ENCODE assay signal across 12 cellular contexts in the genomic region with DNA sequence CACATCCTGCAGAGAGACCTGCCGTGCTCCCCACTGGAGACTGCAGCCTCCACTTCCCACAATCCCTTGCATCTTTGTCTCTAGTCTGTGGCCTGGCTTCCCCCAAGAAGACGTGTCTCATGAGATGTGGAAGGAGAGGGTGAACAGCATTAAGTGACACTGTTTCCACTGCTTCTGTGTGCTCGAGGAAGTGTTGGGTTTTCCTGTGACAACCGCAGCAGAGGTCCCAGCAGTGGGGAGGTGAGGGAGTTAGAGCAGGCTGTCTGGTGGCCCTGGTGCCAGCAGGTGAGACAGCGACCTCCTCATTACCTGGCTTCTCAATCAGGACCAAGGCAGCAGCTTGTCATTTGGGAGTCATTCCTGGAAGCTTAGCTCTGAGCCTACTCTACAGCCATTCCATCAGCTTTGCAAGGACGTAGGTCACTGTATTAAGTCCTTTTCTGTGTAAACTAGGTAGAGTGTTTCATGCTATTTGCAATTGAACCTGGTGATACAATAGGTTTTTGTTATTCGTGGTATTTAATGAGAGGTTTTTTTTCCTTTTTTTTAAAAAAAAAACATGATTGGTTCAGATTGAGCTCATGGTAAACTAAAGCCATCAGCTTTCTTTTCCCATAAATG.
DNase-seq lines count a peak whose midpoint lies in the region; ATAC-seq, FAIRE-seq and TF ChIP-seq lines count a peak whose summit lies in the region.
"Had no signal": no experiment of that assay in that cellular context is flagged by ENCODE, and none has a peak within 500 bp of the region (broad histone marks: within the 10 kb centered on the region; RNA-seq: fewer than 3 reads in every experiment).

No MANE protein-coding gene starts in this region.

- no peak for TF ChIP-seq RAD21 in H1 (IDR thresholded peaks at IDR 0.05 in 1 of 2, conservative IDR thresholded peaks at IDR 0.05 in 1 of 2; ENCODE audit: low read depth in 2 of 2, low read length in 2 of 2)

- no peaks in the 10 kb centered on the region for H3K23me2 ChIP-seq in H1 (ENCODE audit: low read depth, low read length)

- H4K5ac ChIP-seq in H1 (ENCODE audit: insufficient read length, low read depth, low read length): no peak overlapping the region

- no peaks in the 10 kb centered on the region for H4K20me1 ChIP-seq in H1 (replicated peaks in 1 of 2; ENCODE audit: control insufficient read depth in 1 of 2, insufficient read depth in 2 of 2, low read length in 2 of 2)

- no peak overlapping the region for H3K4me3 Mint-ChIP-seq in activated CD4-positive, alpha-beta memory T cell treated with anti-CD3 and anti-CD28 coated beads for 36 hours
- no peak overlapping the region for H3K4me3 Mint-ChIP-seq in HFFc6

- FAIRE-seq in H1 (lab: Jason Lieb, UNC): peak; percentile 42
- FAIRE-seq: endothelial cell of umbilical vein had no signal

- ATAC-seq in HG02588 (IDR thresholded peaks at IDR 0.05; ENCODE audit: unreplicated experiment): no peak
- no peak for ATAC-seq in HG03135 (IDR thresholded peaks at IDR 0.05; ENCODE audit: unreplicated experiment)

- POLR2A ChIA-PET in activated CD4-positive, alpha-beta memory T cell treated with anti-CD3 and anti-CD28 coated beads for 36 hours (lab: Charles Lee): no interaction called here
- POLR2A ChIA-PET in H1 (lab: Charles Lee; ENCODE audit: partially characterized antibody): no interaction called here

- no peak for TF ChIP-seq POLR2A in H1 (IDR thresholded peaks at IDR 0.05; ENCODE audit: control extremely low read depth in 1 of 2, low read depth in 2 of 2, low read length in 2 of 2)

- no peak overlapping the region for H3K23ac ChIP-seq in H1 (ENCODE audit: insufficient read length)

- no peaks in the 10 kb centered on the region for H3K27me3 ChIP-seq in H1 (replicated peaks in 1 of 4; ENCODE audit: control insufficient read depth in 3 of 4, extremely low read depth in 1 of 4, insufficient read depth in 3 of 4, low read length in 3 of 4)
- H3K27me3 ChIP-seq: heart right ventricle had no signal

- H2AK5ac ChIP-seq in H1 (ENCODE audit: low read depth, low read length): no peak overlapping the region

- CTCF ChIA-PET in activated CD4-positive, alpha-beta memory T cell treated with anti-CD3 and anti-CD28 coated beads for 36 hours (lab: Charles Lee): interaction anchor here (0.9 to 1.8 kb wide), 2 partner anchors 65 to 355 kb away, joined by 3 to 5 read pairs; no protein-coding TSS in a partner anchor
- CTCF ChIA-PET in H1 (lab: Charles Lee; ENCODE audit: partially characterized antibody): interaction anchor here (0.6 to 1.1 kb wide), 8 partner anchors 10 to 422 kb away, joined by 3 to 12 read pairs (median 4); no protein-coding TSS in a partner anchor

- no peak overlapping the region for H3K27ac ChIP-seq in H1 (ENCODE audit: low read depth, low read length)

- no peak overlapping the region for H3K14ac ChIP-seq in H1 (ENCODE audit: insufficient read length)

- no peak overlapping the region for H3K56ac ChIP-seq in H1 (replicated peaks; ENCODE audit: insufficient read length, low read depth, low read length)

- H2BK12ac ChIP-seq in H1 (ENCODE audit: low read depth, low read length): peak overlapping the region; percentile 45; the same call in 1 of the 2 replicates

- no peaks in the 10 kb centered on the region for H3K79me2 ChIP-seq in H1 (ENCODE audit: control insufficient read depth in 1 of 2, insufficient read depth in 2 of 2, low read length in 2 of 2)

- no peak overlapping the region for H4K8ac ChIP-seq in H1 (ENCODE audit: extremely low read depth, insufficient read depth, low read length)

- H3K79me1 ChIP-seq in H1 (ENCODE audit: low read depth, low read length): no peaks in the 10 kb centered on the region

- H3K4me1 ChIP-seq in H1 (replicated peaks in 1 of 4; ENCODE audit: control insufficient read depth in 3 of 4, insufficient read depth in 4 of 4, low read length in 3 of 4): peaks cover 4 to 13% (median 8%) of the 10 kb centered on the region in 4 experiments; a peak in 5 of 7 replicates

- H3K4me3 ChIP-seq in H1 (ENCODE audit: extremely low read depth in 1 of 4, insufficient read depth in 2 of 4, low read depth in 3 of 4, low read length in 4 of 4): no peak overlapping the region
- H3K4me3 ChIP-seq: heart right ventricle had no signal

- no peak overlapping the region for H3K18ac ChIP-seq in H1 (ENCODE audit: extremely low read depth, low read length)

- H3K36me3 ChIP-seq in H1 (ENCODE audit: control insufficient read depth in 2 of 4, insufficient read depth in 4 of 4, low read length in 3 of 4): no peaks in the 10 kb centered on the region
- H3K36me3 ChIP-seq: heart right ventricle had no signal

- no peak overlapping the region; the same call in 1 of the 2 replicates for H2BK20ac ChIP-seq in H1 (ENCODE audit: low read length)

- peaks cover 4% of the 10 kb centered on the region for H3K9me3 Mint-ChIP-seq in activated CD4-positive, alpha-beta memory T cell treated with anti-CD3 and anti-CD28 coated beads for 36 hours
- peaks cover 40% of the 10 kb centered on the region for H3K9me3 Mint-ChIP-seq in HFFc6

- H2BK5ac ChIP-seq in H1 (ENCODE audit: low read depth, low read length): no peak overlapping the region

- peaks cover 20% of the 10 kb centered on the region for H3K4me1 Mint-ChIP-seq in activated CD4-positive, alpha-beta memory T cell treated with anti-CD3 and anti-CD28 coated beads for 36 hours (ENCODE audit: low read depth)
- H3K4me1 Mint-ChIP-seq in HFFc6 (ENCODE audit: low read depth): no peaks in the 10 kb centered on the region

- H3K9me3 ChIP-seq in H1 (ENCODE audit: insufficient read depth in 2 of 2, low read depth in 1 of 2, low read length in 1 of 2): peaks cover 0 to 3% of the 10 kb centered on the region in 2 experiments; a peak in 1 of 4 replicates

- no peak overlapping the region for H2AFZ ChIP-seq in H1 (ENCODE audit: low read length)

- 70% methylated on average over 6 of the region's 7 CpGs; no CpG with 5 or more reads in 1 of the 2 experiments for WGBS in H1 (ENCODE audit: extremely low coverage in 1 of 2, insufficient coverage in 1 of 2, insufficient read length in 1 of 2, insufficient replicate concordance in 2 of 2, low coverage in 1 of 2, low lambda C conversion rate in 2 of 2, missing lambda C conversion rate in 1 of 2), 2 experiments

- no peak for TF ChIP-seq EP300 in H1 (IDR thresholded peaks at IDR 0.05; ENCODE audit: borderline replicate concordance in 1 of 2, low read depth in 2 of 2, low read length in 2 of 2)

- no peak overlapping the region for H2BK120ac ChIP-seq in H1 (replicated peaks; ENCODE audit: low read depth, low read length)

- peaks cover 1% of the 10 kb centered on the region for H3K27me3 Mint-ChIP-seq in activated CD4-positive, alpha-beta memory T cell treated with anti-CD3 and anti-CD28 coated beads for 36 hours
- H3K27me3 Mint-ChIP-seq in HFFc6 (ENCODE audit: insufficient read depth): no peaks in the 10 kb centered on the region

- H4K91ac ChIP-seq in H1 (replicated peaks; ENCODE audit: insufficient read length, low read length): no peak overlapping the region

- intact Hi-C loops in activated CD4-positive, alpha-beta memory T cell treated with anti-CD3 and anti-CD28 coated beads for 36 hours (cut with micrococcal nuclease): loop anchor here (10.0 kb wide), 1 partner anchor 118 kb away; no protein-coding TSS in a partner anchor

- H3K36me3 Mint-ChIP-seq in activated CD4-positive, alpha-beta memory T cell treated with anti-CD3 and anti-CD28 coated beads for 36 hours: no peaks in the 10 kb centered on the region
- H3K36me3 Mint-ChIP-seq in HFFc6 (ENCODE audit: low read depth): no peaks in the 10 kb centered on the region; the same call in 1 of the 2 replicates

- no peak overlapping the region for H3K27ac Mint-ChIP-seq in activated CD4-positive, alpha-beta memory T cell treated with anti-CD3 and anti-CD28 coated beads for 36 hours
- H3K27ac Mint-ChIP-seq in HFFc6: no peak overlapping the region

- H3K4ac ChIP-seq in H1 (replicated peaks; ENCODE audit: insufficient read length, low read depth, low read length): no peak overlapping the region

- peak overlapping the region in 1 of 2 experiments; percentile 45; a peak in 2 of 4 replicates for H3K4me2 ChIP-seq in H1 (ENCODE audit: insufficient read depth in 1 of 2, low read depth in 2 of 2, low read length in 2 of 2)

- DNase-seq in activated gamma-delta T cell treated with Interleukin-2 at 50 U/mL for 16 hours (peak; percentile 62), activated gamma-delta T cell (lab: John Stamatoyannopoulos, UW) (no peak), H1 (ENCODE audit: low read depth in 1 of 2, low spot score in 2 of 2) (no peak), HFFc6 (no peak)
- DNase-seq in activated CD4-positive, alpha-beta memory T cell treated with anti-CD3 and anti-CD28 coated beads for 36 hours: peak; percentile 36
- peak; percentile 14 to 44 for DNase-seq in stimulated activated CD8-positive, alpha-beta memory T cell treated with anti-CD3 and anti-CD28 coated beads, Interleukin-7, amount 100 ng/mL, for 4 hours (ENCODE audit: low read depth in 2 of 2)
- DNase-seq: OCI-M1; stimulated activated CD4-positive, alpha-beta T cell treated with anti-CD3 and anti-CD28 coated beads, Interleukin-12 subunit alpha, Interleukin-12 subunit beta, amount 100 ng/mL, for 4 hours had no signal

- no peak for TF ChIP-seq CTCF in H1 (IDR thresholded peaks at IDR 0.05; ENCODE audit: control extremely low read depth in 1 of 3, insufficient read depth in 1 of 3, low read depth in 1 of 3, low read length in 3 of 3)
- no peak for TF ChIP-seq CTCF in HFFc6 (IDR thresholded peaks at IDR 0.05)

- H3K9ac ChIP-seq in H1 (replicated peaks in 1 of 4; ENCODE audit: extremely low read depth in 1 of 4, low read depth in 3 of 4, low read length in 3 of 4): no peak overlapping the region

- no peak overlapping the region for H2BK15ac ChIP-seq in H1 (ENCODE audit: low read length)

TF ChIP-seq in H1, 55 proteins besides CTCF, POLR2A, EP300 and RAD21:
- TF ChIP-seq TEAD4 (IDR thresholded peaks at IDR 0.05; ENCODE audit: low read depth, low read length) (no peak), GTF2F1 (IDR thresholded peaks at IDR 0.05; ENCODE audit: borderline replicate concordance, low read depth, low read length) (no peak), POU5F1 (IDR thresholded peaks at IDR 0.05; ENCODE audit: low read depth, low read length) (no peak), SIX5 (IDR thresholded peaks at IDR 0.05; ENCODE audit: low read depth, low read length) (no peak), BACH1 (IDR thresholded peaks at IDR 0.05; ENCODE audit: low read length) (no peak), SAP30 (IDR thresholded peaks at IDR 0.05; ENCODE audit: insufficient read depth, insufficient replicate concordance, low read length) (no peak)
TF ChIP-seq in H1: peak in this region for 0.

Comparison
In these comparisons a context has a peak if more than half of its experiments do, and no peak if none do; other contexts are left out.
1. DNase-seq: peak in activated gamma-delta T cell treated with Interleukin-2 at 50 U/mL for 16 hours (single experiment), activated CD4-positive, alpha-beta memory T cell treated with anti-CD3 and anti-CD28 coated beads for 36 hours (single experiment) and stimulated activated CD8-positive, alpha-beta memory T cell treated with anti-CD3 and anti-CD28 coated beads, Interleukin-7, amount 100 ng/mL, for 4 hours (2 of 2); none in activated gamma-delta T cell (single experiment), H1 (0 of 2) and HFFc6 (single experiment).